16 cellular contexts compared by ENCODE assay signal in genomic region chr2:40341198-40341597, GRCh38.
DNase-seq lines count a peak whose midpoint lies in the region; ATAC-seq, FAIRE-seq and TF ChIP-seq lines count a peak whose summit lies in the region.
"Had no signal": no experiment of that assay in that cellular context is flagged by ENCODE, and none has a peak within 500 bp of the region (broad histone marks: within the 10 kb centered on the region; RNA-seq: fewer than 3 reads in every experiment).

No MANE protein-coding gene starts in this region.

- FAIRE-seq in bronchial epithelial cell (lab: Jason Lieb, UNC) (no peak), islet of Langerhans (lab: Jason Lieb, UNC) (peak; percentile 24), kidney (lab: Jason Lieb, UNC) (no peak)
- FAIRE-seq: K562 had no signal

- no peak overlapping the region for H3K27ac ChIP-seq in kidney (ENCODE audit: low read depth in 2 of 2, low read length in 2 of 2)

- TF ChIP-seq CTCF in bronchial epithelial cell (IDR thresholded peaks at IDR 0.05; ENCODE audit: insufficient read depth, low read length, severe bottlenecking) (no peak), kidney (IDR thresholded peaks at IDR 0.05; ENCODE audit: borderline replicate concordance, extremely low read depth, insufficient read depth) (no peak)

- peaks cover 0 to under 1% of the 10 kb centered on the region in 2 donors for H3K4me1 ChIP-seq in kidney (ENCODE audit: control insufficient read depth in 1 of 2, insufficient read depth in 1 of 2, low read depth in 1 of 2, low read length in 2 of 2)
- H3K4me1 ChIP-seq: HAP-1 had no signal

- H3K27me3 ChIP-seq in bronchial epithelial cell (ENCODE audit: control insufficient read depth, insufficient read depth, low read length) = no peaks in the 10 kb centered on the region

- H3K36me3 ChIP-seq in bronchial epithelial cell (ENCODE audit: control insufficient read depth, insufficient read depth, low read length) = no peaks in the 10 kb centered on the region
- no peaks in the 10 kb centered on the region for H3K36me3 ChIP-seq in kidney (ENCODE audit: control insufficient read depth in 1 of 2, insufficient read depth in 2 of 2, low read length in 2 of 2)
- H3K36me3 ChIP-seq: HAP-1 had no signal

- no peaks in the 10 kb centered on the region for H3K9me3 ChIP-seq in kidney (ENCODE audit: control insufficient read depth in 1 of 2, low read length in 2 of 2)
- H3K9me3 ChIP-seq: HAP-1 had no signal

- H3K4me3 ChIP-seq in bronchial epithelial cell (ENCODE audit: low read depth, low read length) = no peak overlapping the region
- H3K4me3 ChIP-seq in kidney (ENCODE audit: low read length in 2 of 2) = no peak overlapping the region
- H3K4me3 ChIP-seq: HAP-1, K562 had no signal

- ATAC-seq in left lobe of liver (no peak), esophagus mucosa (no peak)
- ATAC-seq: K562 had no signal

- DNase-seq in ELR (ENCODE audit: low read depth) = peak; percentile 40
- DNase-seq in M059J (ENCODE audit: low read depth) = peak; percentile 32
- DNase-seq in bronchial epithelial cell (ENCODE audit: low read depth) = peak; percentile 40
- DNase-seq in dedifferentiated amniotic fluid mesenchymal stem cell (ENCODE audit: extremely low spot score) = no peak
- no peak for DNase-seq in kidney
- DNase-seq in left lobe of liver (ENCODE audit: low spot score) = no peak
- DNase-seq: AML-193, NCI-H1436, NCI-H2029, NCI-H2171, NCI-H510A, NCI-H774 had no signal

- intact Hi-C loops in kidney (cut with DNase I) = no loop called here

- H3K9ac ChIP-seq in kidney (ENCODE audit: low read length in 2 of 2) = no peak overlapping the region

Comparison
In these comparisons a context has a peak if more than half of its experiments do, and no peak if none do; other contexts are left out.
1. DNase-seq: peak in ELR (single experiment), M059J (single experiment) and bronchial epithelial cell (single experiment); none in dedifferentiated amniotic fluid mesenchymal stem cell (single experiment), kidney (single experiment) and left lobe of liver (single experiment).